1 cellular context compared by ENCODE assay signal in the genomic region with DNA sequence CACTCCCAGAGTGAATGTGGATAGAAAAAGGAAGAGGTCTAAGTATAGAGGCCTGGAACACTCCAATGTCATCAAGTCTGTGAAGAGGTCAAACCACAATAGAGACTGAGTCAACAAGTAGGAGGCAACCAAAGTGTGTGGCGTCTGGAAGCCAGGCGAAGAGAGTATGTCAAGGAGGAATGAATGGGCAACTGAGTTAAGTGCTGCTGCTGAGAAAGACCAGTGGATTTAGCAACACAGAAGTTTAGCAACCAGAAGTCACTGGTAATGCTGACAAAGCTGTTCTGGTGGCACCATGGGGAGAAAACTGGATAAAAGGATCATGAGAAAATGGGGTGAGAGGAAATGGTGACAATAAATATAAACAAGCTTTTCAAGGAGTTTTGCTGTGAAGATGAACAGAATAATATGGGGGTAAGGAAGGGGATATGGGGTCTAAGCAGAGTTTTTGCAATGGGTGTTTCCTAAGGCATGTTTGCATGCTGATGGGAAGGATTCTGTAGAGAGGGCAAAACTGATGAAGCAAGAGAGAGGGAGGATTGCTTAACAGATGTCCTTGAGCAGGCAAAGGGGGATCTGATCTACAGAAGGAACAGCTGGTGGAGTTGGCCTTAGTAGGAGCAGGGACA.
TF ChIP-seq lines count a peak whose summit lies in the region.

No MANE protein-coding gene starts in this region.

TF ChIP-seq in K562, 482 proteins besides CTCF, POLR2A, EP300 and RAD21 (continued from another document and continues in another):
- TF ChIP-seq, protein P1, sequence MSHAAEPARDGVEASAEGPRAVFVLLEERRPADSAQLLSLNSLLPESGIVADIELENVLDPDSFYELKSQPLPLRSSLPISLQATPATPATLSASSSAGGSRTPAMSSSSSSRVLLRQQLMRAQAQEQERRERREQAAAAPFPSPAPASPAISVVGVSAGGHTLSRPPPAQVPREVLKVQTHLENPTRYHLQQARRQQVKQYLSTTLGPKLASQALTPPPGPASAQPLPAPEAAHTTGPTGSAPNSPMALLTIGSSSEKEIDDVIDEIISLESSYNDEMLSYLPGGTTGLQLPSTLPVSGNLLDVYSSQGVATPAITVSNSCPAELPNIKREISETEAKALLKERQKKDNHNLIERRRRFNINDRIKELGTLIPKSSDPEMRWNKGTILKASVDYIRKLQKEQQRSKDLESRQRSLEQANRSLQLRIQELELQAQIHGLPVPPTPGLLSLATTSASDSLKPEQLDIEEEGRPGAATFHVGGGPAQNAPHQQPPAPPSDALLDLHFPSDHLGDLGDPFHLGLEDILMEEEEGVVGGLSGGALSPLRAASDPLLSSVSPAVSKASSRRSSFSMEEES (CRISPR knock-in tag; IDR thresholded peaks at IDR 0.05) = no peak
- TF ChIP-seq, protein P2, sequence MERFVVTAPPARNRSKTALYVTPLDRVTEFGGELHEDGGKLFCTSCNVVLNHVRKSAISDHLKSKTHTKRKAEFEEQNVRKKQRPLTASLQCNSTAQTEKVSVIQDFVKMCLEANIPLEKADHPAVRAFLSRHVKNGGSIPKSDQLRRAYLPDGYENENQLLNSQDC (CRISPR knock-in tag; IDR thresholded peaks at IDR 0.05) = no peak
- TF ChIP-seq, protein P3, sequence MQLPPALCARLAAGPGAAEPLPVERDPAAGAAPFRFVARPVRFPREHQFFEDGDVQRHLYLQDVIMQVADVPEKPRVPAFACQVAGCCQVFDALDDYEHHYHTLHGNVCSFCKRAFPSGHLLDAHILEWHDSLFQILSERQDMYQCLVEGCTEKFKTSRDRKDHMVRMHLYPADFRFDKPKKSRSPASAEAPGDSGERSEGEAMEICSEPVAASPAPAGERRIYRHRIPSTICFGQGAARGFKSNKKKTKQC (CRISPR knock-in tag; IDR thresholded peaks at IDR 0.05) = no peak
- TF ChIP-seq ZNF23 (CRISPR knock-in tag; IDR thresholded peaks at IDR 0.05) (no peak), RBM39 (optimal IDR thresholded peaks at IDR 0.05; ENCODE audit: low read depth, low read length) (no peak), PRMT5 (CRISPR knock-in tag; IDR thresholded peaks at IDR 0.05) (no peak), ESRRA (IDR thresholded peaks at IDR 0.05; ENCODE audit: borderline replicate concordance, low read depth) (peak; percentile 92), MYNN (IDR thresholded peaks at IDR 0.05) (no peak), MYNN (CRISPR knock-in tag; IDR thresholded peaks at IDR 0.05) (no peak), SNRNP70 (optimal IDR thresholded peaks at IDR 0.05; ENCODE audit: low read depth, low read length) (no peak), ZFP36 (IDR thresholded peaks at IDR 0.05; ENCODE audit: low read depth, low read length, partially characterized antibody) (no peak), KHSRP (IDR thresholded peaks at IDR 0.05) (0 out of 2 replicates have a peak, but pooled peaks have one; percentile 54), HDAC3 (IDR thresholded peaks at IDR 0.05; ENCODE audit: borderline replicate concordance, partially characterized antibody) (peak; percentile 83), U2AF1 (optimal IDR thresholded peaks at IDR 0.05; ENCODE audit: low read depth, low read length) (no peak), MTA3 (IDR thresholded peaks at IDR 0.05; ENCODE audit: borderline replicate concordance) (no peak), MIER1 (IDR thresholded peaks at IDR 0.05; ENCODE audit: low read depth) (no peak), SP2 (IDR thresholded peaks at IDR 0.05; ENCODE audit: extremely low read depth, low read depth, low read length, poor library complexity, severe bottlenecking) (no peak), SIX5 (IDR thresholded peaks at IDR 0.05; ENCODE audit: borderline replicate concordance in 1 of 2, insufficient read depth in 1 of 2, low read depth in 1 of 2, low read length in 2 of 2) (no peak), ELF4 (CRISPR knock-in tag; IDR thresholded peaks at IDR 0.05) (0 out of 2 replicates have a peak, but pooled peaks have one; percentile 28), EP400 (IDR thresholded peaks at IDR 0.05) (no peak), MEF2A (IDR thresholded peaks at IDR 0.05; ENCODE audit: control insufficient read depth, low read depth, low read length) (no peak), ZNF311 (CRISPR knock-in tag; IDR thresholded peaks at IDR 0.05) (no peak), BRCA1 (IDR thresholded peaks at IDR 0.05) (no peak), BRCA1 (CRISPR knock-in tag; IDR thresholded peaks at IDR 0.05) (no peak), ZNF217 (CRISPR knock-in tag; IDR thresholded peaks at IDR 0.05) (no peak), ZNF766 (CRISPR knock-in tag; conservative IDR thresholded peaks at IDR 0.05) (no peak), RAD51 (IDR thresholded peaks at IDR 0.05; ENCODE audit: borderline replicate concordance, low read depth) (no peak), ZSCAN29 (IDR thresholded peaks at IDR 0.05) (no peak), ZNF12 (CRISPR knock-in tag; IDR thresholded peaks at IDR 0.05) (no peak), YBX1 (IDR thresholded peaks at IDR 0.05) (no peak), ILF3 (IDR thresholded peaks at IDR 0.05; ENCODE audit: borderline replicate concordance) (no peak), ZNF551 (CRISPR knock-in tag; IDR thresholded peaks at IDR 0.05) (no peak), SP1 (CRISPR knock-in tag; IDR thresholded peaks at IDR 0.05) (no peak)
- TF ChIP-seq, protein P4, sequence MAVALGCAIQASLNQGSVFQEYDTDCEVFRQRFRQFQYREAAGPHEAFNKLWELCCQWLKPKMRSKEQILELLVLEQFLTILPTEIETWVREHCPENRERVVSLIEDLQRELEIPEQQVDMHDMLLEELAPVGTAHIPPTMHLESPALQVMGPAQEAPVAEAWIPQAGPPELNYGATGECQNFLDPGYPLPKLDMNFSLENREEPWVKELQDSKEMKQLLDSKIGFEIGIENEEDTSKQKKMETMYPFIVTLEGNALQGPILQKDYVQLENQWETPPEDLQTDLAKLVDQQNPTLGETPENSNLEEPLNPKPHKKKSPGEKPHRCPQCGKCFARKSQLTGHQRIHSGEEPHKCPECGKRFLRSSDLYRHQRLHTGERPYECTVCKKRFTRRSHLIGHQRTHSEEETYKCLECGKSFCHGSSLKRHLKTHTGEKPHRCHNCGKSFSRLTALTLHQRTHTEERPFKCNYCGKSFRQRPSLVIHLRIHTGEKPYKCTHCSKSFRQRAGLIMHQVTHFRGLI (CRISPR knock-in tag; IDR thresholded peaks at IDR 0.05) = no peak
- TF ChIP-seq, protein P5, sequence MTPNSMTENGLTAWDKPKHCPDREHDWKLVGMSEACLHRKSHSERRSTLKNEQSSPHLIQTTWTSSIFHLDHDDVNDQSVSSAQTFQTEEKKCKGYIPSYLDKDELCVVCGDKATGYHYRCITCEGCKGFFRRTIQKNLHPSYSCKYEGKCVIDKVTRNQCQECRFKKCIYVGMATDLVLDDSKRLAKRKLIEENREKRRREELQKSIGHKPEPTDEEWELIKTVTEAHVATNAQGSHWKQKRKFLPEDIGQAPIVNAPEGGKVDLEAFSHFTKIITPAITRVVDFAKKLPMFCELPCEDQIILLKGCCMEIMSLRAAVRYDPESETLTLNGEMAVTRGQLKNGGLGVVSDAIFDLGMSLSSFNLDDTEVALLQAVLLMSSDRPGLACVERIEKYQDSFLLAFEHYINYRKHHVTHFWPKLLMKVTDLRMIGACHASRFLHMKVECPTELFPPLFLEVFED (CRISPR knock-in tag; conservative IDR thresholded peaks at IDR 0.05) = no peak
- TF ChIP-seq, protein P6, sequence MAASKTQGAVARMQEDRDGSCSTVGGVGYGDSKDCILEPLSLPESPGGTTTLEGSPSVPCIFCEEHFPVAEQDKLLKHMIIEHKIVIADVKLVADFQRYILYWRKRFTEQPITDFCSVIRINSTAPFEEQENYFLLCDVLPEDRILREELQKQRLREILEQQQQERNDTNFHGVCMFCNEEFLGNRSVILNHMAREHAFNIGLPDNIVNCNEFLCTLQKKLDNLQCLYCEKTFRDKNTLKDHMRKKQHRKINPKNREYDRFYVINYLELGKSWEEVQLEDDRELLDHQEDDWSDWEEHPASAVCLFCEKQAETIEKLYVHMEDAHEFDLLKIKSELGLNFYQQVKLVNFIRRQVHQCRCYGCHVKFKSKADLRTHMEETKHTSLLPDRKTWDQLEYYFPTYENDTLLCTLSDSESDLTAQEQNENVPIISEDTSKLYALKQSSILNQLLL (CRISPR knock-in tag; IDR thresholded peaks at IDR 0.05; ENCODE audit: borderline replicate concordance) = no peak
- TF ChIP-seq, protein P7, sequence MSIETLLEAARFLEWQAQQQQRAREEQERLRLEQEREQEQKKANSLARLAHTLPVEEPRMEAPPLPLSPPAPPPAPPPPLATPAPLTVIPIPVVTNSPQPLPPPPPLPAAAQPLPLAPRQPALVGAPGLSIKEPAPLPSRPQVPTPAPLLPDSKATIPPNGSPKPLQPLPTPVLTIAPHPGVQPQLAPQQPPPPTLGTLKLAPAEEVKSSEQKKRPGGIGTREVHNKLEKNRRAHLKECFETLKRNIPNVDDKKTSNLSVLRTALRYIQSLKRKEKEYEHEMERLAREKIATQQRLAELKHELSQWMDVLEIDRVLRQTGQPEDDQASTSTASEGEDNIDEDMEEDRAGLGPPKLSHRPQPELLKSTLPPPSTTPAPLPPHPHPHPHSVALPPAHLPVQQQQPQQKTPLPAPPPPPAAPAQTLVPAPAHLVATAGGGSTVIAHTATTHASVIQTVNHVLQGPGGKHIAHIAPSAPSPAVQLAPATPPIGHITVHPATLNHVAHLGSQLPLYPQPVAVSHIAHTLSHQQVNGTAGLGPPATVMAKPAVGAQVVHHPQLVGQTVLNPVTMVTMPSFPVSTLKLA (conservative IDR thresholded peaks at IDR 0.05) = no peak
- TF ChIP-seq, protein P8, sequence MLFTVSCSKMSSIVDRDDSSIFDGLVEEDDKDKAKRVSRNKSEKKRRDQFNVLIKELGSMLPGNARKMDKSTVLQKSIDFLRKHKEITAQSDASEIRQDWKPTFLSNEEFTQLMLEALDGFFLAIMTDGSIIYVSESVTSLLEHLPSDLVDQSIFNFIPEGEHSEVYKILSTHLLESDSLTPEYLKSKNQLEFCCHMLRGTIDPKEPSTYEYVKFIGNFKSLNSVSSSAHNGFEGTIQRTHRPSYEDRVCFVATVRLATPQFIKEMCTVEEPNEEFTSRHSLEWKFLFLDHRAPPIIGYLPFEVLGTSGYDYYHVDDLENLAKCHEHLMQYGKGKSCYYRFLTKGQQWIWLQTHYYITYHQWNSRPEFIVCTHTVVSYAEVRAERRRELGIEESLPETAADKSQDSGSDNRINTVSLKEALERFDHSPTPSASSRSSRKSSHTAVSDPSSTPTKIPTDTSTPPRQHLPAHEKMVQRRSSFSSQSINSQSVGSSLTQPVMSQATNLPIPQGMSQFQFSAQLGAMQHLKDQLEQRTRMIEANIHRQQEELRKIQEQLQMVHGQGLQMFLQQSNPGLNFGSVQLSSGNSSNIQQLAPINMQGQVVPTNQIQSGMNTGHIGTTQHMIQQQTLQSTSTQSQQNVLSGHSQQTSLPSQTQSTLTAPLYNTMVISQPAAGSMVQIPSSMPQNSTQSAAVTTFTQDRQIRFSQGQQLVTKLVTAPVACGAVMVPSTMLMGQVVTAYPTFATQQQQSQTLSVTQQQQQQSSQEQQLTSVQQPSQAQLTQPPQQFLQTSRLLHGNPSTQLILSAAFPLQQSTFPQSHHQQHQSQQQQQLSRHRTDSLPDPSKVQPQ (CRISPR knock-in tag; IDR thresholded peaks at IDR 0.05; ENCODE audit: borderline replicate concordance) = no peak
- TF ChIP-seq, protein P9, sequence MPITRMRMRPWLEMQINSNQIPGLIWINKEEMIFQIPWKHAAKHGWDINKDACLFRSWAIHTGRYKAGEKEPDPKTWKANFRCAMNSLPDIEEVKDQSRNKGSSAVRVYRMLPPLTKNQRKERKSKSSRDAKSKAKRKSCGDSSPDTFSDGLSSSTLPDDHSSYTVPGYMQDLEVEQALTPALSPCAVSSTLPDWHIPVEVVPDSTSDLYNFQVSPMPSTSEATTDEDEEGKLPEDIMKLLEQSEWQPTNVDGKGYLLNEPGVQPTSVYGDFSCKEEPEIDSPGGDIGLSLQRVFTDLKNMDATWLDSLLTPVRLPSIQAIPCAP (CRISPR knock-in tag; IDR thresholded peaks at IDR 0.05; ENCODE audit: borderline replicate concordance) = no peak
- TF ChIP-seq, protein P10, sequence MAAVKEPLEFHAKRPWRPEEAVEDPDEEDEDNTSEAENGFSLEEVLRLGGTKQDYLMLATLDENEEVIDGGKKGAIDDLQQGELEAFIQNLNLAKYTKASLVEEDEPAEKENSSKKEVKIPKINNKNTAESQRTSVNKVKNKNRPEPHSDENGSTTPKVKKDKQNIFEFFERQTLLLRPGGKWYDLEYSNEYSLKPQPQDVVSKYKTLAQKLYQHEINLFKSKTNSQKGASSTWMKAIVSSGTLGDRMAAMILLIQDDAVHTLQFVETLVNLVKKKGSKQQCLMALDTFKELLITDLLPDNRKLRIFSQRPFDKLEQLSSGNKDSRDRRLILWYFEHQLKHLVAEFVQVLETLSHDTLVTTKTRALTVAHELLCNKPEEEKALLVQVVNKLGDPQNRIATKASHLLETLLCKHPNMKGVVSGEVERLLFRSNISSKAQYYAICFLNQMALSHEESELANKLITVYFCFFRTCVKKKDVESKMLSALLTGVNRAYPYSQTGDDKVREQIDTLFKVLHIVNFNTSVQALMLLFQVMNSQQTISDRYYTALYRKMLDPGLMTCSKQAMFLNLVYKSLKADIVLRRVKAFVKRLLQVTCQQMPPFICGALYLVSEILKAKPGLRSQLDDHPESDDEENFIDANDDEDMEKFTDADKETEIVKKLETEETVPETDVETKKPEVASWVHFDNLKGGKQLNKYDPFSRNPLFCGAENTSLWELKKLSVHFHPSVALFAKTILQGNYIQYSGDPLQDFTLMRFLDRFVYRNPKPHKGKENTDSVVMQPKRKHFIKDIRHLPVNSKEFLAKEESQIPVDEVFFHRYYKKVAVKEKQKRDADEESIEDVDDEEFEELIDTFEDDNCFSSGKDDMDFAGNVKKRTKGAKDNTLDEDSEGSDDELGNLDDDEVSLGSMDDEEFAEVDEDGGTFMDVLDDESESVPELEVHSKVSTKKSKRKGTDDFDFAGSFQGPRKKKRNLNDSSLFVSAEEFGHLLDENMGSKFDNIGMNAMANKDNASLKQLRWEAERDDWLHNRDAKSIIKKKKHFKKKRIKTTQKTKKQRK (IDR thresholded peaks at IDR 0.05; ENCODE audit: borderline replicate concordance, low read depth, low read length) = no peak
- TF ChIP-seq, protein P11, sequence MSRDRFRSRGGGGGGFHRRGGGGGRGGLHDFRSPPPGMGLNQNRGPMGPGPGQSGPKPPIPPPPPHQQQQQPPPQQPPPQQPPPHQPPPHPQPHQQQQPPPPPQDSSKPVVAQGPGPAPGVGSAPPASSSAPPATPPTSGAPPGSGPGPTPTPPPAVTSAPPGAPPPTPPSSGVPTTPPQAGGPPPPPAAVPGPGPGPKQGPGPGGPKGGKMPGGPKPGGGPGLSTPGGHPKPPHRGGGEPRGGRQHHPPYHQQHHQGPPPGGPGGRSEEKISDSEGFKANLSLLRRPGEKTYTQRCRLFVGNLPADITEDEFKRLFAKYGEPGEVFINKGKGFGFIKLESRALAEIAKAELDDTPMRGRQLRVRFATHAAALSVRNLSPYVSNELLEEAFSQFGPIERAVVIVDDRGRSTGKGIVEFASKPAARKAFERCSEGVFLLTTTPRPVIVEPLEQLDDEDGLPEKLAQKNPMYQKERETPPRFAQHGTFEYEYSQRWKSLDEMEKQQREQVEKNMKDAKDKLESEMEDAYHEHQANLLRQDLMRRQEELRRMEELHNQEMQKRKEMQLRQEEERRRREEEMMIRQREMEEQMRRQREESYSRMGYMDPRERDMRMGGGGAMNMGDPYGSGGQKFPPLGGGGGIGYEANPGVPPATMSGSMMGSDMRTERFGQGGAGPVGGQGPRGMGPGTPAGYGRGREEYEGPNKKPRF (IDR thresholded peaks at IDR 0.05; ENCODE audit: low read depth, low read length) = no peak
- TF ChIP-seq, protein P12, sequence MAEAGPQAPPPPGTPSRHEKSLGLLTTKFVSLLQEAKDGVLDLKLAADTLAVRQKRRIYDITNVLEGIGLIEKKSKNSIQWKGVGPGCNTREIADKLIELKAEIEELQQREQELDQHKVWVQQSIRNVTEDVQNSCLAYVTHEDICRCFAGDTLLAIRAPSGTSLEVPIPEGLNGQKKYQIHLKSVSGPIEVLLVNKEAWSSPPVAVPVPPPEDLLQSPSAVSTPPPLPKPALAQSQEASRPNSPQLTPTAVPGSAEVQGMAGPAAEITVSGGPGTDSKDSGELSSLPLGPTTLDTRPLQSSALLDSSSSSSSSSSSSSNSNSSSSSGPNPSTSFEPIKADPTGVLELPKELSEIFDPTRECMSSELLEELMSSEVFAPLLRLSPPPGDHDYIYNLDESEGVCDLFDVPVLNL (CRISPR knock-in tag; IDR thresholded peaks at IDR 0.05; ENCODE audit: low read depth) = no peak
